ENCODE assay signal across 31 cellular contexts in the genomic region with DNA sequence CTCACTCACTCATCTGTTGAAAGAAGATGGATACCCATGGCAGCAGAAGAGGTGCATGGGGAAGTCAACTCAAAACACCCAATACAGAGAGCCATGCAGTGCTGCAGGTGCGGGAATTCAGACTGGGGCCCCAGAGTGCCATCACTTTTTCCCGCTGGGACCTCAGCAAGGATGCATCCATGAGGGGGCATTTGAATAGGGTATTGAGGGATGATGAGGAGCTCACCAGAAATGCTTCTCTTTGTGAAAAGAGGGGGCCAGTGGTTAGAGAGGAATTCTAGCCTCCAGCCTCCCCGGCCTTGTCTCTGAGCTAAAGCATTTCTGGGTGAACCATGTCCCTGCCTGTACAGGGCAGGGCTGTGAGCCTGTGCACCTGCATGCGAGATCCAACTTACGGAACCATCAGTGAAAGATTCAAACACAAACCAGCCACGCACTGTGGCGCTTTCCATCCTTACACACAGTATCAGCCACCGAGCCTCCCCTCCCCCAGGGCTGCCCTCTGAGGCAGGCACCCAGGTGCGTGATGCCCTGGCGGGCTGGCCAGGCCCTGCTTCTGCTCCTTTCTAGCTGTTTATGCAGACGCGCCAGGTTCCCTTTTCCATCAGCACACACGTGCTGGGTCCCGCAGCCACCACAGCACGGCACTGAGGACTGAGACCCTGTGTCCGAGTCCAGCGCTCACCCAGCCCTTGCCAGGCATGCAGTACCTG.
"Had no signal": no experiment of that assay in that cellular context is flagged by ENCODE, and none has a peak within 500 bp of the region (broad histone marks: within the 10 kb centered on the region; RNA-seq: fewer than 3 reads in every experiment).

No MANE protein-coding gene starts in this region.

- H3K27me3 ChIP-seq: brain microvascular endothelial cell, Peyer's patch, SJSA1 had no signal

- H3K4me3 ChIP-seq: Peyer's patch, SJSA1 had no signal

- H3K27me3 Mint-ChIP-seq: activated CD4-positive, alpha-beta memory T cell treated with anti-CD3 and anti-CD28 coated beads, Interleukin-2, amount 10 ng/mL, durations not matched to agents 7 days and 5 days; activated CD8-positive, alpha-beta memory T cell treated with anti-CD3 and anti-CD28 coated beads, Interleukin-2, amount 10 ng/mL, durations not matched to agents 7 days and 5 days; activated naive CD4-positive, alpha-beta T cell treated with anti-CD3 and anti-CD28 coated beads, Interleukin-2, amount 10 ng/mL, durations not matched to agents 7 days and 5 days; activated naive CD8-positive, alpha-beta T cell; activated naive CD8-positive, alpha-beta T cell treated with anti-CD3 and anti-CD28 coated beads, Interleukin-2, amount 50 U/mL, for 24 hours; IgD-negative memory B cell had no signal

- H3K4me3 Mint-ChIP-seq: activated CD4-positive, alpha-beta memory T cell treated with anti-CD3 and anti-CD28 coated beads, Interleukin-2, amount 10 ng/mL, durations not matched to agents 7 days and 5 days; activated CD8-positive, alpha-beta memory T cell treated with anti-CD3 and anti-CD28 coated beads, Interleukin-2, amount 10 ng/mL, durations not matched to agents 7 days and 5 days; activated naive CD4-positive, alpha-beta T cell treated with anti-CD3 and anti-CD28 coated beads, Interleukin-2, amount 10 ng/mL, durations not matched to agents 7 days and 5 days; activated naive CD8-positive, alpha-beta T cell; activated naive CD8-positive, alpha-beta T cell treated with anti-CD3 and anti-CD28 coated beads, Interleukin-2, amount 50 U/mL, for 24 hours; IgD-negative memory B cell had no signal

- H3K27ac ChIP-seq: brain microvascular endothelial cell, Peyer's patch, RWPE1, SJSA1, VCaP had no signal

- H3K4me1 ChIP-seq: Peyer's patch had no signal

- H3K9me3 ChIP-seq: Peyer's patch, SJSA1 had no signal

- H3K9me3 Mint-ChIP-seq: activated CD4-positive, alpha-beta memory T cell treated with anti-CD3 and anti-CD28 coated beads, Interleukin-2, amount 10 ng/mL, durations not matched to agents 7 days and 5 days; activated naive CD4-positive, alpha-beta T cell treated with anti-CD3 and anti-CD28 coated beads, Interleukin-2, amount 10 ng/mL, durations not matched to agents 7 days and 5 days; activated naive CD8-positive, alpha-beta T cell treated with anti-CD3 and anti-CD28 coated beads, Interleukin-2, amount 50 U/mL, for 24 hours had no signal

- ATAC-seq: activated CD8-positive, alpha-beta memory T cell treated with anti-CD3 and anti-CD28 coated beads, Interleukin-2, amount 10 ng/mL, durations not matched to agents 7 days and 5 days; activated naive CD8-positive, alpha-beta T cell treated with anti-CD3 and anti-CD28 coated beads, Interleukin-2, amount 50 U/mL, for 24 hours; PC-3 had no signal

- H3K36me3 Mint-ChIP-seq: activated CD8-positive, alpha-beta memory T cell treated with anti-CD3 and anti-CD28 coated beads, Interleukin-2, amount 10 ng/mL, durations not matched to agents 7 days and 5 days; activated naive CD4-positive, alpha-beta T cell treated with anti-CD3 and anti-CD28 coated beads, Interleukin-2, amount 10 ng/mL, durations not matched to agents 7 days and 5 days; activated naive CD8-positive, alpha-beta T cell; IgD-negative memory B cell had no signal

- H3K36me3 ChIP-seq: brain microvascular endothelial cell, Peyer's patch had no signal

- H3K4me1 Mint-ChIP-seq: activated CD4-positive, alpha-beta memory T cell treated with anti-CD3 and anti-CD28 coated beads, Interleukin-2, amount 10 ng/mL, durations not matched to agents 7 days and 5 days; activated CD8-positive, alpha-beta memory T cell treated with anti-CD3 and anti-CD28 coated beads, Interleukin-2, amount 10 ng/mL, durations not matched to agents 7 days and 5 days; activated naive CD4-positive, alpha-beta T cell treated with anti-CD3 and anti-CD28 coated beads, Interleukin-2, amount 10 ng/mL, durations not matched to agents 7 days and 5 days; activated naive CD8-positive, alpha-beta T cell treated with anti-CD3 and anti-CD28 coated beads, Interleukin-2, amount 50 U/mL, for 24 hours; IgD-negative memory B cell had no signal

- DNase-seq: activated CD4-positive, alpha-beta memory T cell treated with anti-CD3 and anti-CD28 coated beads, Interleukin-2, amount 10 ng/mL, durations not matched to agents 7 days and 5 days; activated CD4-positive, alpha-beta T cell treated with anti-CD3 and anti-CD28 coated beads for 1 hour; activated CD4-positive, alpha-beta T cell treated with anti-CD3 and anti-CD28 coated beads for 48 hours; activated CD4-positive, CD25-positive, alpha-beta regulatory T cell; activated CD8-positive, alpha-beta memory T cell treated with anti-CD3 and anti-CD28 coated beads for 24 hours; activated CD8-positive, alpha-beta memory T cell treated with anti-CD3 and anti-CD28 coated beads, Interleukin-2, amount 10 ng/mL, durations not matched to agents 7 days and 5 days; activated CD8-positive, alpha-beta memory T cell treated with anti-CD3 and anti-CD28 coated beads, Interleukin-2, amount 50 U/mL, for 48 hours; activated effector memory CD4-positive, alpha-beta T cell treated with Interleukin-2 at 50 U/mL for 16 hours; activated naive CD4-positive, alpha-beta T cell treated with anti-CD3 and anti-CD28 coated beads, Interleukin-2, amount 10 ng/mL, durations not matched to agents 7 days and 5 days; activated naive CD8-positive, alpha-beta T cell treated with anti-CD3 and anti-CD28 coated beads, Interleukin-2, amount 50 U/mL, for 24 hours; activated T-cell treated with anti-CD3 and anti-CD28 coated beads, Interleukin-2, amount 50 U/mL, for 48 hours; brain microvascular endothelial cell; Karpas-422; KBM-7; NCI-H1105; NCI-H1417 treated with DMSO at 0.1 percent for 48 hours; NCI-H187 treated with DMSO at 0.1 percent for 48 hours; NCI-H2081 treated with DMSO at 0.1 percent for 48 hours; NCI-H345; NCI-H524 treated with DMSO at 0.1 percent for 48 hours; PC-3; Peyer's patch; SW 1271; T-helper 1 cell; T-helper 2 cell; T-helper 9 cell had no signal

- H3K27ac Mint-ChIP-seq: activated CD4-positive, alpha-beta memory T cell treated with anti-CD3 and anti-CD28 coated beads, Interleukin-2, amount 10 ng/mL, durations not matched to agents 7 days and 5 days; activated CD8-positive, alpha-beta memory T cell treated with anti-CD3 and anti-CD28 coated beads, Interleukin-2, amount 10 ng/mL, durations not matched to agents 7 days and 5 days; activated naive CD4-positive, alpha-beta T cell treated with anti-CD3 and anti-CD28 coated beads, Interleukin-2, amount 10 ng/mL, durations not matched to agents 7 days and 5 days; activated naive CD8-positive, alpha-beta T cell; activated naive CD8-positive, alpha-beta T cell treated with anti-CD3 and anti-CD28 coated beads, Interleukin-2, amount 50 U/mL, for 24 hours; IgD-negative memory B cell had no signal
